16 cellular contexts compared by ENCODE assay signal in genomic region chr1:235758931-235759330, GRCh38.
A peak's percentile ranks its signal among the peaks of the same experiment; 100 is the strongest.
DNase-seq lines count a peak whose midpoint lies in the region; ATAC-seq and TF ChIP-seq lines count a peak whose summit lies in the region.
"Had no signal": no experiment of that assay in that cellular context is flagged by ENCODE, and none has a peak within 500 bp of the region (broad histone marks: within the 10 kb centered on the region; RNA-seq: fewer than 3 reads in every experiment).

No MANE protein-coding gene starts in this region.

- H2BK5ac ChIP-seq in neuronal stem cell (ENCODE audit: low read length) = no peak overlapping the region

- H3K36me3 ChIP-seq in GM23338 (ENCODE audit: insufficient read depth) (no peaks in the 10 kb centered on the region), RWPE2 (ENCODE audit: low read depth) (peaks cover 13% of the 10 kb centered on the region; the same call in 1 of the 2 replicates), hepatocyte (replicated peaks; ENCODE audit: insufficient read depth, low read depth) (no peaks in the 10 kb centered on the region), neuronal stem cell (replicated peaks in 1 of 2; ENCODE audit: control insufficient read depth in 2 of 2, insufficient read depth in 2 of 2, low read length in 2 of 2) (no peaks in the 10 kb centered on the region), MM.1S (replicated peaks; ENCODE audit: insufficient read depth, low read length) (no peaks in the 10 kb centered on the region)

- no peaks in the 10 kb centered on the region for H3K27me3 Mint-ChIP-seq in GM23338 (ENCODE audit: insufficient read depth, low read depth, poor library complexity)

- WGBS in hepatocyte (ENCODE audit: low lambda C conversion rate, missing lambda C conversion rate) = 85% methylated on average over 6 of the region's 6 CpGs
- WGBS in neuronal stem cell (ENCODE audit: extremely low coverage in 2 of 2, insufficient read length in 2 of 2, insufficient replicate concordance in 1 of 2), 2 donors = no CpG with 5 or more reads among the region's 6 CpGs

- H3K4ac ChIP-seq in neuronal stem cell (ENCODE audit: low read length) = no peak overlapping the region

- H3K4me2 ChIP-seq in GM23338 (no peak overlapping the region), hepatocyte (no peak overlapping the region), neuronal stem cell (ENCODE audit: insufficient read depth, low read length, poor library complexity, severe bottlenecking) (no peak overlapping the region), MM.1S (ENCODE audit: low read depth, low read length) (no peak overlapping the region)

- no peak overlapping the region for H3K27ac ChIP-seq in GM23338 (ENCODE audit: low read depth)
- no peak overlapping the region for H3K27ac ChIP-seq in RWPE2 (ENCODE audit: poor library complexity, severe bottlenecking)
- H3K27ac ChIP-seq in hepatocyte = no peak overlapping the region
- no peak overlapping the region for H3K27ac ChIP-seq in neuronal stem cell (replicated peaks; ENCODE audit: low read length)
- no peak overlapping the region for H3K27ac ChIP-seq in MM.1S (ENCODE audit: low read length)
- H3K27ac ChIP-seq: parathyroid adenoma, spleen had no signal

- ATAC-seq in GM23338 (no peak), RWPE2 (ENCODE audit: low read depth) (peak; percentile 84)
- ATAC-seq: PC-3 had no signal

- H3K27ac Mint-ChIP-seq in GM23338 = no peak overlapping the region

- no peak overlapping the region for H2BK15ac ChIP-seq in neuronal stem cell (ENCODE audit: low read length)

- H3K9ac ChIP-seq in neuronal stem cell (ENCODE audit: low read depth, low read length, poor library complexity) = no peak overlapping the region
- H3K9ac ChIP-seq in MM.1S (ENCODE audit: low read length) = no peak overlapping the region
- H3K9ac ChIP-seq: parathyroid adenoma had no signal

- H3K27me3 ChIP-seq in GM23338 (ENCODE audit: insufficient read depth) (no peaks in the 10 kb centered on the region), RWPE2 (ENCODE audit: insufficient read depth, poor library complexity, severe bottlenecking) (no peaks in the 10 kb centered on the region), hepatocyte (no peaks in the 10 kb centered on the region), neuronal stem cell (ENCODE audit: control insufficient read depth in 3 of 3, insufficient read depth in 3 of 3, low read depth in 1 of 3, low read length in 3 of 3) (no peaks in the 10 kb centered on the region), MM.1S (replicated peaks; ENCODE audit: insufficient read depth, low read length) (no peaks in the 10 kb centered on the region)
- H3K27me3 ChIP-seq: spleen had no signal

- H3K23ac ChIP-seq in neuronal stem cell (ENCODE audit: low read depth, low read length, poor library complexity) = no peak overlapping the region

- H3K4me3 Mint-ChIP-seq in GM23338 = no peak overlapping the region

- H4K20me1 ChIP-seq in GM23338 (replicated peaks; ENCODE audit: insufficient read depth) = no peaks in the 10 kb centered on the region
- H4K20me1 ChIP-seq in hepatocyte (ENCODE audit: insufficient read depth, poor library complexity, severe bottlenecking) = no peaks in the 10 kb centered on the region
- H4K20me1 ChIP-seq in MM.1S (ENCODE audit: insufficient read depth, low read length) = no peaks in the 10 kb centered on the region

- no peak overlapping the region for H2BK12ac ChIP-seq in neuronal stem cell (ENCODE audit: low read length)

- DNase-seq in GM23338 (ENCODE audit: low spot score) (no peak), NCI-H2107 (lab: John Stamatoyannopoulos, UW) (peak; percentile 27), RWPE2 (ENCODE audit: low spot score) (peak; percentile 77), hepatocyte (ENCODE audit: low spot score) (peak; percentile 11), EL (no peak), neuronal stem cell (ENCODE audit: low spot score) (no peak), MM.1S (no peak)
- DNase-seq in activated CD4-positive, alpha-beta T cell treated with anti-CD3 and anti-CD28 coated beads, Interleukin-2, amount 50 U/mL, for 1 hour = no peak
- DNase-seq: activated CD4-positive, alpha-beta T cell treated with anti-CD3 and anti-CD28 coated beads, Interleukin-2, amount 50 U/mL, for 48 hours; effector CD4-positive, alpha-beta T cell; midbrain; MV-4-11; PC-3; spleen; T-helper 9 cell had no signal

- H2AFZ ChIP-seq in GM23338 (0 out of 2 replicates have a peak overlapping the region, but pooled peaks have one; percentile 3), hepatocyte (no peak overlapping the region), neuronal stem cell (ENCODE audit: low read length) (no peak overlapping the region), MM.1S (ENCODE audit: low read length) (no peak overlapping the region)
- H2AFZ ChIP-seq: parathyroid adenoma had no signal

- no peaks in the 10 kb centered on the region for H3K9me3 ChIP-seq in RWPE2 (ENCODE audit: severe bottlenecking)
- no peaks in the 10 kb centered on the region for H3K9me3 ChIP-seq in hepatocyte (ENCODE audit: low read depth)
- H3K9me3 ChIP-seq in neuronal stem cell (replicated peaks in 1 of 2; ENCODE audit: control insufficient read depth in 2 of 2, insufficient read depth in 1 of 2, low read depth in 1 of 2, low read length in 2 of 2) = no peaks in the 10 kb centered on the region
- no peaks in the 10 kb centered on the region for H3K9me3 ChIP-seq in MM.1S (replicated peaks; ENCODE audit: insufficient read depth, low read length)
- H3K9me3 ChIP-seq: spleen had no signal

- no peak overlapping the region for H2AK5ac ChIP-seq in neuronal stem cell (ENCODE audit: low read depth, low read length)

- no peak overlapping the region for H4K91ac ChIP-seq in neuronal stem cell (ENCODE audit: low read depth, low read length, poor library complexity)

- H4K8ac ChIP-seq in neuronal stem cell (ENCODE audit: low read depth, low read length) = no peak overlapping the region

- no peaks in the 10 kb centered on the region for H3K9me2 ChIP-seq in GM23338 (ENCODE audit: insufficient read depth)
- no peaks in the 10 kb centered on the region for H3K9me2 ChIP-seq in hepatocyte (replicated peaks; ENCODE audit: insufficient read depth)
- H3K9me2 ChIP-seq in MM.1S (replicated peaks; ENCODE audit: insufficient read depth, low read length) = no peaks in the 10 kb centered on the region

- no peaks in the 10 kb centered on the region for H3K9me3 Mint-ChIP-seq in GM23338

- TF ChIP-seq CTCF in GM23338 (conservative IDR thresholded peaks at IDR 0.05; ENCODE audit: low read depth in 2 of 2) (no peak), RWPE2 (IDR thresholded peaks at IDR 0.05; ENCODE audit: poor library complexity, severe bottlenecking) (no peak), hepatocyte (IDR thresholded peaks at IDR 0.05; ENCODE audit: poor library complexity) (no peak), MM.1S (IDR thresholded peaks at IDR 0.05; ENCODE audit: low read length) (no peak)

- H2BK120ac ChIP-seq in neuronal stem cell (ENCODE audit: low read depth, low read length) = no peak overlapping the region

- no peaks in the 10 kb centered on the region; the same call in 2 of the 3 replicates for H3K4me1 Mint-ChIP-seq in GM23338

- H3K79me2 ChIP-seq in GM23338 (replicated peaks; ENCODE audit: insufficient read depth) (no peaks in the 10 kb centered on the region), hepatocyte (no peaks in the 10 kb centered on the region), MM.1S (ENCODE audit: low read length) (no peaks in the 10 kb centered on the region)
- H3K79me2 ChIP-seq: parathyroid adenoma had no signal

- H3F3A ChIP-seq in GM23338 (replicated peaks; ENCODE audit: low read depth) (no peaks in the 10 kb centered on the region), MM.1S (ENCODE audit: insufficient read depth, low read length) (no peaks in the 10 kb centered on the region)

- no peaks in the 10 kb centered on the region for H3K36me3 Mint-ChIP-seq in GM23338 (ENCODE audit: low read depth)

- H3K4me1 ChIP-seq in GM23338 (ENCODE audit: insufficient read depth) (no peaks in the 10 kb centered on the region), RWPE2 (ENCODE audit: insufficient read depth, poor library complexity, severe bottlenecking) (no peaks in the 10 kb centered on the region), hepatocyte (ENCODE audit: insufficient read depth) (no peaks in the 10 kb centered on the region), neuronal stem cell (ENCODE audit: control insufficient read depth in 2 of 2, insufficient read depth in 1 of 2, low read depth in 1 of 2, low read length in 2 of 2) (no peaks in the 10 kb centered on the region), MM.1S (ENCODE audit: low read length) (no peaks in the 10 kb centered on the region)
- H3K4me1 ChIP-seq: parathyroid adenoma, spleen had no signal

- no peak overlapping the region for H3K4me3 ChIP-seq in GM23338
- no peak overlapping the region for H3K4me3 ChIP-seq in RWPE2 (ENCODE audit: severe bottlenecking)
- H3K4me3 ChIP-seq in hepatocyte = no peak overlapping the region
- H3K4me3 ChIP-seq in neuronal stem cell (ENCODE audit: low read length in 2 of 2) = no peak overlapping the region
- H3K4me3 ChIP-seq in MM.1S (ENCODE audit: low read length) = no peak overlapping the region
- H3K4me3 ChIP-seq: spleen had no signal

- no peak overlapping the region for H3K18ac ChIP-seq in neuronal stem cell (ENCODE audit: low read length)

- H3K79me1 ChIP-seq in neuronal stem cell (ENCODE audit: low read depth, low read length) = no peaks in the 10 kb centered on the region

- H3K14ac ChIP-seq in neuronal stem cell (ENCODE audit: low read length) = no peak overlapping the region

TF ChIP-seq in GM23338, 12 proteins besides CTCF, POLR2A, EP300 and RAD21:
- TF ChIP-seq JUNB (IDR thresholded peaks at IDR 0.05; ENCODE audit: unreplicated experiment) (no peak), ZNF331 (CRISPR knock-in tag; IDR thresholded peaks at IDR 0.05; ENCODE audit: low read depth) (no peak), STAT1 (IDR thresholded peaks at IDR 0.05; ENCODE audit: unreplicated experiment) (no peak), EZH2phosphoT487 (IDR thresholded peaks at IDR 0.05; ENCODE audit: unreplicated experiment) (no peak), NANOG (IDR thresholded peaks at IDR 0.05; ENCODE audit: borderline replicate concordance) (no peak), ETS1 (IDR thresholded peaks at IDR 0.05) (no peak), POLR2AphosphoS5 (IDR thresholded peaks at IDR 0.05; ENCODE audit: low read depth) (no peak), EZH2 (IDR thresholded peaks at IDR 0.05; ENCODE audit: low read depth, unreplicated experiment) (no peak)

Comparison
In these comparisons a context has a peak if more than half of its experiments do, and no peak if none do; other contexts are left out.
1. DNase-seq: peak in NCI-H2107 (single experiment), RWPE2 (single experiment) and hepatocyte (single experiment); none in GM23338 (single experiment), EL (single experiment), neuronal stem cell (single experiment), MM.1S (single experiment) and activated CD4-positive, alpha-beta T cell treated with anti-CD3 and anti-CD28 coated beads, Interleukin-2, amount 50 U/mL, for 1 hour (single experiment).